8 cellular contexts compared by ENCODE assay signal in genomic region chr21:33266050-33266783, GRCh38. TPM values are rescaled to one million over a fixed set of nuclear protein-coding genes. Genes with fewer than 3 reads are reported as not detected.
DNase-seq lines count a peak whose midpoint lies in the region; ATAC-seq and TF ChIP-seq lines count a peak whose summit lies in the region.

TSS of gene IL10RB (plus strand) at chr21:33266367. CDS start at chr21:33266466, 99 bp downstream.

- H3K27ac ChIP-seq in DOHH2 (ENCODE audit: low read depth, low read length) = peak within 1 kb of the TSS; percentile 78
- H3K27ac ChIP-seq in adrenal gland = peak within 1 kb of the TSS; percentile 14 to 93 (median 58)
- peak within 1 kb of the TSS; percentile 18 to 98 (median 86) for H3K27ac ChIP-seq in heart right ventricle
- H3K27ac ChIP-seq in upper lobe of left lung = peak within 1 kb of the TSS; percentile 91 to 97 (median 96)

- H4K20me1 ChIP-seq in DOHH2 (ENCODE audit: control insufficient read depth, insufficient read depth, low read depth, low read length) = no peaks in the 10 kb centered on the region

- H3K4me1 ChIP-seq in DOHH2 (ENCODE audit: control insufficient read depth, low read length) (peaks cover 56% of the 10 kb centered on the region), adrenal gland (replicated peaks in 1 of 2) (peaks cover 0 to 14% of the 10 kb centered on the region in 2 donors), heart right ventricle (peaks cover 0 to 66% (median 18%) of the 10 kb centered on the region in 9 donors), upper lobe of left lung (peaks cover 26 to 43% (median 34%) of the 10 kb centered on the region in 4 donors)

- H3K4me2 ChIP-seq in DOHH2 (ENCODE audit: low read length) = peak within 1 kb of the TSS; percentile 97

- H3K36me3 ChIP-seq in DOHH2 (ENCODE audit: control insufficient read depth, low read length) = peaks cover 61% of the 10 kb centered on the region
- no peaks in the 10 kb centered on the region; the same call in 1 of the 2 replicates for H3K36me3 ChIP-seq in H7 (replicated peaks; ENCODE audit: control insufficient read depth, insufficient read depth, low read length)
- H3K36me3 ChIP-seq in adrenal gland (replicated peaks in 1 of 2) = peaks cover 0 to 16% of the 10 kb centered on the region in 2 donors
- peaks cover 0 to 68% (median 10%) of the 10 kb centered on the region in 9 donors for H3K36me3 ChIP-seq in heart right ventricle
- peaks cover 5 to 39% (median 19%) of the 10 kb centered on the region in 4 donors for H3K36me3 ChIP-seq in upper lobe of left lung

- TF ChIP-seq POLR2A in adrenal gland (IDR thresholded peaks at IDR 0.05) (peak; percentile 26 to 28), upper lobe of left lung (IDR thresholded peaks at IDR 0.05) (peak in 3 of 4 donors; percentile 14 to 84 (median 46))

- intact Hi-C loops in T-helper 1 cell treated with Interleukin-12 subunit alpha and Interleukin-12 subunit beta and Interleukin-4 antibody, amounts not matched to agents 30 ng/mL and 1 ng/mL, for 36 hours (cut with micrococcal nuclease) = loop anchor here (1.0 to 10.0 kb wide), 9 partner anchors 27 to 651 kb away; partner anchors contain the start of genes CFAP298, DONSON, IFNAR1 and SYNJ1
- intact Hi-C loops in adrenal gland (cut with DNase I) (no loop called here), heart right ventricle (cut with DNase I) (loop anchor here in 2 of 10 donors (1.0 to 10.0 kb wide), 3 partner anchors 23 to 59 kb away; partner anchors contain the start of genes IFNAR1 (in 1 of the 2) and IFNAR2 (in 1 of the 2))

- H3K4me3 Mint-ChIP-seq in progenitor cell of endocrine pancreas (ENCODE audit: low read depth) = peak within 1 kb of the TSS; percentile 78

- peaks cover 3% of the 10 kb centered on the region for H3K27me3 Mint-ChIP-seq in progenitor cell of endocrine pancreas

- H3K9me3 ChIP-seq in DOHH2 (ENCODE audit: control insufficient read depth, insufficient read depth, low read length) = no peaks in the 10 kb centered on the region
- H3K9me3 ChIP-seq in adrenal gland (replicated peaks in 1 of 3) = no peaks in the 10 kb centered on the region
- H3K9me3 ChIP-seq in heart right ventricle = no peaks in the 10 kb centered on the region
- no peaks in the 10 kb centered on the region for H3K9me3 ChIP-seq in upper lobe of left lung

- peaks cover 22% of the 10 kb centered on the region for H3F3A ChIP-seq in DOHH2 (ENCODE audit: control insufficient read depth, insufficient read depth)

- no peak for TF ChIP-seq CTCF in DOHH2 (IDR thresholded peaks at IDR 0.05; ENCODE audit: low read depth, low read length, poor library complexity, severe bottlenecking)
- no peak for TF ChIP-seq CTCF in adrenal gland (IDR thresholded peaks at IDR 0.05)
- peak in 1 of 9 donors; percentile 11 for TF ChIP-seq CTCF in heart right ventricle (IDR thresholded peaks at IDR 0.05)
- TF ChIP-seq CTCF in progenitor cell of endocrine pancreas (IDR thresholded peaks at IDR 0.05; ENCODE audit: unreplicated experiment) = peak; percentile 23
- no peak for TF ChIP-seq CTCF in upper lobe of left lung (IDR thresholded peaks at IDR 0.05)

- H3K36me3 Mint-ChIP-seq in progenitor cell of endocrine pancreas (ENCODE audit: insufficient read depth) = peaks cover 13% of the 10 kb centered on the region

- H3K4me3 ChIP-seq in DOHH2 (ENCODE audit: low read length) (peak within 1 kb of the TSS; percentile 82), H7 (ENCODE audit: insufficient read depth, low read depth, low read length) (peak within 1 kb of the TSS; percentile 64), adrenal gland (peak within 1 kb of the TSS in 3 of 4 donors; percentile 50 to 97 (median 75)), heart right ventricle (peak within 1 kb of the TSS; percentile 54 to 96 (median 83)), upper lobe of left lung (peak within 1 kb of the TSS; percentile 67 to 90 (median 70))

- DNase-seq in H7 (peak; percentile 97), NCI-H1092 (lab: John Stamatoyannopoulos, UW) (peak; percentile 58), adrenal gland (peak; percentile 56 to 76 (median 73)), heart right ventricle (peak; percentile 71 to 81), progenitor cell of endocrine pancreas (ENCODE audit: low spot score, unreplicated experiment) (peak; percentile 61), upper lobe of left lung (peak; percentile 86 to 96)

- peak in 1 of 4 donors; percentile 22 for TF ChIP-seq EP300 in upper lobe of left lung (IDR thresholded peaks at IDR 0.05)

- H3K27me3 ChIP-seq in DOHH2 (ENCODE audit: control insufficient read depth, low read length) (no peaks in the 10 kb centered on the region), H7 (ENCODE audit: control insufficient read depth, insufficient read depth, low read length) (no peaks in the 10 kb centered on the region; the same call in 1 of the 2 replicates), adrenal gland (no peaks in the 10 kb centered on the region), heart right ventricle (no peaks in the 10 kb centered on the region), upper lobe of left lung (no peaks in the 10 kb centered on the region)

- ATAC-seq in heart right ventricle = peak; percentile 93 to 97 (median 94)
- ATAC-seq in upper lobe of left lung (ENCODE audit: low FRiP score in 2 of 2) = peak; percentile 89 to 96

- H3K79me2 ChIP-seq in DOHH2 (ENCODE audit: control insufficient read depth, low read length) = peaks cover 60% of the 10 kb centered on the region

- H3K9me3 Mint-ChIP-seq in progenitor cell of endocrine pancreas (ENCODE audit: low read depth) = no peaks in the 10 kb centered on the region

- WGBS in adrenal gland, 4 donors = 0 to 1% (median 1%) methylated on average over 18 to 60 of the region's 60 CpGs
- 0 to 2% methylated on average over 55 to 60 of the region's 60 CpGs for WGBS in heart right ventricle, 2 donors
- WGBS in upper lobe of left lung, 2 donors = 2 to 6% methylated on average over 9 to 55 of the region's 60 CpGs

- peak within 1 kb of the TSS; percentile 67 for H3K27ac Mint-ChIP-seq in progenitor cell of endocrine pancreas

- peaks cover 13% of the 10 kb centered on the region for H3K4me1 Mint-ChIP-seq in progenitor cell of endocrine pancreas (ENCODE audit: low read depth)

- H3K9me2 ChIP-seq in DOHH2 (replicated peaks; ENCODE audit: control insufficient read depth, low read length) = no peaks in the 10 kb centered on the region

RNA-seq across cellular contexts. Expression of gene IL10RB, which starts in this region (rescaled TPM):
- 5.0 and 6.7 TPM in 2 replicates for total RNA-seq in H7 (2014; rRNA removed; shearing (Covaris generic))
- 33.9 and 35.7 TPM in 2 replicates for total RNA-seq in T-helper 1 cell treated with Interleukin-12 subunit alpha and Interleukin-12 subunit beta and Interleukin-4 antibody, amounts not matched to agents 30 ng/mL and 1 ng/mL, for 36 hours
- total RNA-seq in adrenal gland = 10 to 100 TPM; 21.5 to 55.0 (median 28.7) TPM
- polyA plus RNA-seq in adrenal gland = 10 to 100 TPM; 14.7 to 20.8 (median 14.9) TPM
- 10 to 100 TPM in 1 of 10 donors, 1 to 10 TPM in 9; 4.1 to 16.8 (median 6.9) TPM for total RNA-seq in heart right ventricle
- 10 to 100 TPM; 11.9 to 12.1 TPM for polyA plus RNA-seq in heart right ventricle
- 7.7 and 8.7 TPM in 2 replicates for total RNA-seq in progenitor cell of endocrine pancreas
- 10 to 100 TPM; 11.5 to 49.2 (median 41.0) TPM for total RNA-seq in upper lobe of left lung

Comparison
In these comparisons a context has a peak if more than half of its experiments do, and no peak if none do; other contexts are left out.
1. Peak in every context shown above with its lines: DNase-seq, ATAC-seq, H3K4me3 ChIP-seq and H3K27ac ChIP-seq.